In the genomic region with DNA sequence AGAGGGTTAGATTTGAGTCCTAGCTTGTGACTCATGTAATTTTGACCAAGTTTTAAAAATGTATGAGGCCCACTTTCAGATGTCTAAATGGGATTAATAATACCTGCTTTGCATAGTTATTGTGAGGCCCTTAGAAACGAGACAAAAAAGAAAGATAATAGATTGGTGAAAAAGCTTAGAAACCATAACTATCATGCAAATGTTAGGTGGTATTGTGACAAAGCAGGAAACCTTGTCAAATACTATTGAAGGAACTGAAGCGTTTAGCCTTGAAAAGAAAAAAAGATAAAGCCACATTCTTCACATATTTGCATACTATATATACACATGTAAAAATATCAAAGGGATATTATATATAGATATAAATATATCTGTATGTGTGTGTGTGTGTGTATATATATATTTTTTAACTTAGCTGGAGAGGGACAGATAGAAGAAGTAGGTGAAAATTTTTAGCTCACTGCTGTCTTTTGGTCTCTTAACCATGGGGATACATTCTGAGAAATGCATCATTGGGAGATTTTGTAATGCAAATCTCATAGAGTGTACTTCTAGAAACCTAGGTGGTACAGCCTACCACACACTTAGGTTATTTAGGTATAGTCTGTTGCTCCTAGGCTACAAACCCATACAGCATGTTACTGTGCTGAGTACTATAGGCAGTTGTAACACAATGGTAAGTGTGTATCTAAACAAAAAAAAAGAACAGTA, we compare ENCODE assay signal across 13 cellular contexts.
DNase-seq lines count a peak whose midpoint lies in the region; ATAC-seq and TF ChIP-seq lines count a peak whose summit lies in the region.
"Had no signal": no experiment of that assay in that cellular context is flagged by ENCODE, and none has a peak within 500 bp of the region (broad histone marks: within the 10 kb centered on the region; RNA-seq: fewer than 3 reads in every experiment).

No MANE protein-coding gene starts in this region.

- H3K4me3 ChIP-seq in GM12864 (ENCODE audit: low read depth, low read length) (no peak overlapping the region), MM.1S (ENCODE audit: low read length) (no peak overlapping the region), SJCRH30 (no peak overlapping the region)
- H3K4me3 ChIP-seq: coronary artery, thoracic aorta had no signal

- ATAC-seq in GM19468 (IDR thresholded peaks at IDR 0.05; ENCODE audit: extremely low read depth, unreplicated experiment) (peak; percentile 77), HG02970 (IDR thresholded peaks at IDR 0.05; ENCODE audit: low FRiP score, unreplicated experiment) (peak; percentile 65), T-cell (replicated peaks in 1 of 4) (no peak)
- ATAC-seq: HCT116 had no signal

- peaks cover 76% of the 10 kb centered on the region for H3K36me3 Mint-ChIP-seq in T-cell

- H3K4me2 ChIP-seq in MM.1S (ENCODE audit: low read depth, low read length) = no peak overlapping the region

- H3K27me3 Mint-ChIP-seq in T-cell = no peaks in the 10 kb centered on the region

- H3K4me3 Mint-ChIP-seq in T-cell = no peak overlapping the region
- H3K4me3 Mint-ChIP-seq: activated naive CD4-positive, alpha-beta T cell treated with anti-CD3 and anti-CD28 coated beads for 36 hours had no signal

- no peaks in the 10 kb centered on the region for H3K79me2 ChIP-seq in MM.1S (ENCODE audit: low read length)

- H3K36me3 ChIP-seq in MM.1S (replicated peaks; ENCODE audit: insufficient read depth, low read length) = no peaks in the 10 kb centered on the region
- peaks cover 9% of the 10 kb centered on the region; the same call in 1 of the 2 replicates for H3K36me3 ChIP-seq in SJCRH30
- H3K36me3 ChIP-seq: thoracic aorta had no signal

- H4K20me1 ChIP-seq in MM.1S (ENCODE audit: insufficient read depth, low read length) = no peaks in the 10 kb centered on the region

- H2AFZ ChIP-seq in MM.1S (ENCODE audit: low read length) = no peak overlapping the region

- H3K4me1 ChIP-seq in MM.1S (ENCODE audit: low read length) (peaks cover 11% of the 10 kb centered on the region; the same call in 1 of the 2 replicates), SJCRH30 (no peaks in the 10 kb centered on the region)

- H3K4me1 Mint-ChIP-seq in T-cell = peaks cover 0 to 4% (median 0%) of the 10 kb centered on the region in 3 donors

- H3K9me3 Mint-ChIP-seq in T-cell = peaks cover 0 to under 1% (median 0%) of the 10 kb centered on the region in 3 donors
- H3K9me3 Mint-ChIP-seq: activated naive CD4-positive, alpha-beta T cell treated with anti-CD3 and anti-CD28 coated beads for 36 hours had no signal

- H3F3A ChIP-seq in MM.1S (ENCODE audit: insufficient read depth, low read length) = no peaks in the 10 kb centered on the region

- CTCF ChIA-PET in T-cell (lab: Charles Lee) = no interaction called here

- H3K27me3 ChIP-seq in MM.1S (replicated peaks; ENCODE audit: insufficient read depth, low read length) (no peaks in the 10 kb centered on the region), SJCRH30 (no peaks in the 10 kb centered on the region)

- H3K9ac ChIP-seq in MM.1S (ENCODE audit: low read length) = no peak overlapping the region

- peak; percentile 21 for DNase-seq in GM12864 (ENCODE audit: low read depth)
- DNase-seq in MM.1S = no peak
- DNase-seq in A172 (ENCODE audit: low spot score) = no peak
- no peak for DNase-seq in stimulated activated naive CD4-positive, alpha-beta T cell (lab: John Stamatoyannopoulos, UW)
- DNase-seq in T-cell = no peak
- no peak for DNase-seq in SJCRH30
- DNase-seq: activated CD4-positive, alpha-beta T cell treated with anti-CD3 and anti-CD28 coated beads for 1 hour; activated naive CD4-positive, alpha-beta T cell treated with anti-CD3 and anti-CD28 coated beads for 36 hours had no signal

- TF ChIP-seq CTCF in GM12864 (IDR thresholded peaks at IDR 0.05; ENCODE audit: low read depth, low read length, missing control alignments) = no peak
- no peak for TF ChIP-seq CTCF in MM.1S (IDR thresholded peaks at IDR 0.05; ENCODE audit: low read length)

- no peak overlapping the region for H3K27ac Mint-ChIP-seq in T-cell
- H3K27ac Mint-ChIP-seq: activated naive CD4-positive, alpha-beta T cell treated with anti-CD3 and anti-CD28 coated beads for 36 hours had no signal

- H3K9me2 ChIP-seq in MM.1S (replicated peaks; ENCODE audit: insufficient read depth, low read length) = no peaks in the 10 kb centered on the region

- peak overlapping the region; percentile 36; the same call in 1 of the 2 replicates for H3K27ac ChIP-seq in MM.1S (ENCODE audit: low read length)
- H3K27ac ChIP-seq in SJCRH30 = no peak overlapping the region
- H3K27ac ChIP-seq: coronary artery, thoracic aorta had no signal

- POLR2A ChIA-PET in T-cell (lab: Charles Lee) = no interaction called here

- H3K9me3 ChIP-seq in MM.1S (replicated peaks; ENCODE audit: insufficient read depth, low read length) = no peaks in the 10 kb centered on the region
- no peaks in the 10 kb centered on the region for H3K9me3 ChIP-seq in SJCRH30 (replicated peaks)
- H3K9me3 ChIP-seq: thoracic aorta had no signal

Comparison
In these comparisons a context has a peak if more than half of its experiments do, and no peak if none do; other contexts are left out.
1. ATAC-seq: peak in GM19468 (single experiment) and HG02970 (single experiment); none in T-cell (0 of 4).